Comparison of ENCODE assay signal across 15 cellular contexts in the genomic region with DNA sequence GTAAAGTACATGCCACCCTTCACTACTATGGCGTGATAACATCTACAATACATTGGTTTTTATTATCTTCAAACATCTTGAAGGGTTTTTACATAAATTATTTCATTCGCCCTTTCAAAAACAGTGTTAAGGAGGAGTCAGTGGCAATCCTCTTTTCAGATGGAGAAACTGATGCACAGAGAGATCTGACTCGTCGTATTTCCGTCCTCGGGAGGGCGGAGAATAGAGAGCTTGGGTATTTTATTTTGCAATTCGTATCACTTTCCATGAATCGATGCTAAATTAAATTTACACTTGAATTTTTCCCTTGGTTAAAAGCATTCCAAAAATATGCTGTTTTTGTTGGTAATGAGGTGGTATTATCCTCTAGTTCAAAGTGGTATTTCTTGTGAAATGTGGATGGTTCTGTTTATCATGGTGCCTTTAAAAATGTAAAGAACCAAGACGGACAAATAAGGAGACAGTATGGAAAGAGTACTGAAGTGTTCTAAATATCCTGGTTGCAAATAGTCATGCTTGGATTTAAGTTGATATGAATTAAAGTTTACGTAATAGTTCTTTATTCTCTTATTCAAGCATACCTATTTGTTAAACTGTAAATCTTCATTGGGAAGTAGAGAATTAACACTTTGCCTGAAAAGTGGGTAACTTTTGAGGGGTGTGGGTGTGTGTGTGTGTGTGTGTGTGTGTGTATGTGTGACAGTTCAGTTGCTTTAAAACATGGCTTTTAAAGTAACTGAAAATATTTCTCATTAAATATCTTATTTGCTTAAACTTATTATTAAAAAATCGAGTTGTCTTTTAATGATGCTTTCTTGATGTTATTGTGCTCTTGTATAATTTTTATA. TPM values are rescaled to one million over a fixed set of nuclear protein-coding genes. Genes with fewer than 3 reads are reported as not detected.
A peak's percentile ranks its signal among the peaks of the same experiment; 100 is the strongest.
DNase-seq lines count a peak whose midpoint lies in the region; ATAC-seq and TF ChIP-seq lines count a peak whose summit lies in the region.
"Had no signal": no experiment of that assay in that cellular context is flagged by ENCODE, and none has a peak within 500 bp of the region (broad histone marks: within the 10 kb centered on the region; RNA-seq: fewer than 3 reads in every experiment).

No MANE protein-coding gene starts in this region.

- WGBS in smooth muscle cell (ENCODE audit: low lambda C conversion rate) = 20% methylated on average over 12 of the region's 12 CpGs

- peaks cover 7% of the 10 kb centered on the region for H3K27me3 Mint-ChIP-seq in glutamatergic neuron (ENCODE audit: unreplicated experiment)
- H3K27me3 Mint-ChIP-seq in naive thymus-derived CD4-positive, alpha-beta T cell = peaks cover 0 to 19% (median 0%) of the 10 kb centered on the region in 5 donors
- no peaks in the 10 kb centered on the region for H3K27me3 Mint-ChIP-seq in stimulated activated naive B cell treated with anti-CD40 and anti-IgM and Interleukin-4, amounts not matched to agents 10 μg/mL and 1 μg/mL and 100 μg/mL, for 72 hours

- TF ChIP-seq CTCF in glutamatergic neuron (IDR thresholded peaks at IDR 0.05; ENCODE audit: partially characterized antibody, unreplicated experiment) = no peak
- TF ChIP-seq CTCF in smooth muscle cell (IDR thresholded peaks at IDR 0.05; ENCODE audit: borderline replicate concordance, insufficient read depth, poor library complexity, severe bottlenecking) = no peak

- POLR2A ChIA-PET in naive thymus-derived CD4-positive, alpha-beta T cell (lab: Charles Lee) = no interaction called here

- CTCF ChIA-PET in naive thymus-derived CD4-positive, alpha-beta T cell (lab: Charles Lee) = no interaction called here

- peak overlapping the region; percentile 41 for H3K27ac Mint-ChIP-seq in glutamatergic neuron (ENCODE audit: unreplicated experiment)
- no peak overlapping the region for H3K27ac Mint-ChIP-seq in naive thymus-derived CD4-positive, alpha-beta T cell
- no peak overlapping the region for H3K27ac Mint-ChIP-seq in stimulated activated naive B cell treated with anti-CD40 and anti-IgM and Interleukin-4, amounts not matched to agents 10 μg/mL and 1 μg/mL and 100 μg/mL, for 72 hours
- H3K27ac Mint-ChIP-seq: CD8-positive, alpha-beta T cell had no signal

- no peaks in the 10 kb centered on the region for H3F3A ChIP-seq in smooth muscle cell (ENCODE audit: low read depth)

- peaks cover 10% of the 10 kb centered on the region for H3K9me3 Mint-ChIP-seq in glutamatergic neuron (ENCODE audit: unreplicated experiment)
- no peaks in the 10 kb centered on the region for H3K9me3 Mint-ChIP-seq in naive thymus-derived CD4-positive, alpha-beta T cell
- peaks cover 0 to 1% of the 10 kb centered on the region in 2 donors for H3K9me3 Mint-ChIP-seq in stimulated activated naive B cell treated with anti-CD40 and anti-IgM and Interleukin-4, amounts not matched to agents 10 μg/mL and 1 μg/mL and 100 μg/mL, for 72 hours
- H3K9me3 Mint-ChIP-seq: CD8-positive, alpha-beta T cell had no signal

- H3K9me3 ChIP-seq in smooth muscle cell (replicated peaks; ENCODE audit: low read depth) = no peaks in the 10 kb centered on the region
- H3K9me3 ChIP-seq in naive thymus-derived CD4-positive, alpha-beta T cell (ENCODE audit: control insufficient read depth in 2 of 3, low read length in 3 of 3) = no peaks in the 10 kb centered on the region
- no peaks in the 10 kb centered on the region for H3K9me3 ChIP-seq in effector memory CD4-positive, alpha-beta T cell (ENCODE audit: control insufficient read depth, low read length)
- H3K9me3 ChIP-seq: uterus had no signal

- peak overlapping the region; percentile 60 for H3K4me3 ChIP-seq in smooth muscle cell
- no peak overlapping the region for H3K4me3 ChIP-seq in naive thymus-derived CD4-positive, alpha-beta T cell (ENCODE audit: low read length)
- no peak overlapping the region for H3K4me3 ChIP-seq in effector memory CD4-positive, alpha-beta T cell (ENCODE audit: insufficient read depth, low read depth, low read length, poor library complexity, severe bottlenecking)
- H3K4me3 ChIP-seq: uterus had no signal

- peak overlapping the region; percentile 82 for H2AFZ ChIP-seq in smooth muscle cell (ENCODE audit: low read depth)

- H3K4me1 Mint-ChIP-seq in glutamatergic neuron (ENCODE audit: low read depth, unreplicated experiment) = peaks cover 49% of the 10 kb centered on the region
- peaks cover 8 to 32% (median 29%) of the 10 kb centered on the region in 7 donors for H3K4me1 Mint-ChIP-seq in naive thymus-derived CD4-positive, alpha-beta T cell
- peaks cover 22 to 69% of the 10 kb centered on the region in 2 donors for H3K4me1 Mint-ChIP-seq in stimulated activated naive B cell treated with anti-CD40 and anti-IgM and Interleukin-4, amounts not matched to agents 10 μg/mL and 1 μg/mL and 100 μg/mL, for 72 hours

- intact Hi-C loops in naive thymus-derived CD4-positive, alpha-beta T cell (cut with micrococcal nuclease) = no loop called here

- DNase-seq in activated CD4-positive, alpha-beta T cell treated with anti-CD3 and anti-CD28 coated beads, Interleukin-2, amount 50 U/mL, for 48 hours = peak; percentile 11 to 14
- no peak for DNase-seq in activated CD4-positive, alpha-beta T cell treated with anti-CD3 and anti-CD28 coated beads, Interleukin-2, amount 50 U/mL, for 4 hours
- DNase-seq in RPMI8226 (peak; percentile 64), glutamatergic neuron (no peak), smooth muscle cell (lab: John Stamatoyannopoulos, UW; ENCODE audit: unreplicated experiment) (no peak)
- no peak for DNase-seq in naive thymus-derived CD4-positive, alpha-beta T cell
- DNase-seq in stimulated activated naive B cell treated with anti-CD40 and anti-IgM and Interleukin-4, amounts not matched to agents 10 μg/mL and 1 μg/mL and 100 μg/mL, for 72 hours = no peak
- no peak for DNase-seq in effector memory CD4-positive, alpha-beta T cell
- DNase-seq: activated naive CD4-positive, alpha-beta T cell treated with anti-CD3 and anti-CD28 coated beads, Interleukin-2, amount 50 U/mL, for 16 hours; CD8-positive, alpha-beta T cell; head of caudate nucleus; IMR-90; NCI-H1105 treated with DMSO at 0.1 percent for 48 hours; stimulated activated CD4-positive, alpha-beta T cell treated with anti-CD3 and anti-CD28 coated beads, Interleukin-4, amount 100 ng/mL, for 1 hour; uterus had no signal

- no peaks in the 10 kb centered on the region for H3K36me3 Mint-ChIP-seq in glutamatergic neuron (ENCODE audit: unreplicated experiment)
- H3K36me3 Mint-ChIP-seq in naive thymus-derived CD4-positive, alpha-beta T cell = peaks cover 0 to 6% (median 0%) of the 10 kb centered on the region in 5 donors
- H3K36me3 Mint-ChIP-seq in stimulated activated naive B cell treated with anti-CD40 and anti-IgM and Interleukin-4, amounts not matched to agents 10 μg/mL and 1 μg/mL and 100 μg/mL, for 72 hours = peaks cover 21 to 26% of the 10 kb centered on the region in 2 donors

- peaks cover 54% of the 10 kb centered on the region for H3K4me1 ChIP-seq in smooth muscle cell (ENCODE audit: low read depth)
- peaks cover 0 to 12% of the 10 kb centered on the region in 2 donors for H3K4me1 ChIP-seq in naive thymus-derived CD4-positive, alpha-beta T cell (ENCODE audit: control insufficient read depth in 2 of 2, insufficient read depth in 2 of 2, low read length in 2 of 2)
- H3K4me1 ChIP-seq in effector memory CD4-positive, alpha-beta T cell (ENCODE audit: control insufficient read depth, insufficient read depth, low read length, poor library complexity, severe bottlenecking) = peaks cover 16% of the 10 kb centered on the region
- H3K4me1 ChIP-seq: uterus had no signal

- H4K20me1 ChIP-seq in smooth muscle cell (ENCODE audit: low read depth) = peaks cover 15% of the 10 kb centered on the region

- H3K27ac ChIP-seq in smooth muscle cell (ENCODE audit: low read depth) = no peak overlapping the region
- no peak overlapping the region for H3K27ac ChIP-seq in naive thymus-derived CD4-positive, alpha-beta T cell (ENCODE audit: low read depth, low read length)
- H3K27ac ChIP-seq in effector memory CD4-positive, alpha-beta T cell (ENCODE audit: insufficient read depth, low read length, poor library complexity, severe bottlenecking) = no peak overlapping the region

- H3K27me3 ChIP-seq in smooth muscle cell (ENCODE audit: low read depth) = no peaks in the 10 kb centered on the region
- H3K27me3 ChIP-seq in naive thymus-derived CD4-positive, alpha-beta T cell (ENCODE audit: control insufficient read depth in 2 of 2, insufficient read depth in 2 of 2, low read length in 2 of 2) = no peaks in the 10 kb centered on the region
- H3K27me3 ChIP-seq in effector memory CD4-positive, alpha-beta T cell (replicated peaks; ENCODE audit: control insufficient read depth, insufficient read depth, low read length, poor library complexity, severe bottlenecking) = no peaks in the 10 kb centered on the region
- H3K27me3 ChIP-seq: uterus had no signal

- H3K79me2 ChIP-seq in smooth muscle cell (ENCODE audit: low read depth) = peaks cover 79% of the 10 kb centered on the region

- ATAC-seq in naive thymus-derived CD4-positive, alpha-beta T cell = no peak
- ATAC-seq in stimulated activated naive B cell treated with anti-CD40 and anti-IgM and Interleukin-4, amounts not matched to agents 10 μg/mL and 1 μg/mL and 100 μg/mL, for 72 hours (replicated peaks) = no peak
- ATAC-seq: CD8-positive, alpha-beta T cell had no signal

- peak overlapping the region; percentile 70 for H3K4me3 Mint-ChIP-seq in glutamatergic neuron (ENCODE audit: unreplicated experiment)
- no peak overlapping the region for H3K4me3 Mint-ChIP-seq in naive thymus-derived CD4-positive, alpha-beta T cell
- peak overlapping the region in 1 of 2 donors; percentile 11 for H3K4me3 Mint-ChIP-seq in stimulated activated naive B cell treated with anti-CD40 and anti-IgM and Interleukin-4, amounts not matched to agents 10 μg/mL and 1 μg/mL and 100 μg/mL, for 72 hours
- H3K4me3 Mint-ChIP-seq: CD8-positive, alpha-beta T cell had no signal

- peak overlapping the region; percentile 4 for H3K9ac ChIP-seq in smooth muscle cell (ENCODE audit: low read depth)

- no peaks in the 10 kb centered on the region for H3K36me3 ChIP-seq in smooth muscle cell (ENCODE audit: low read depth)
- no peaks in the 10 kb centered on the region for H3K36me3 ChIP-seq in naive thymus-derived CD4-positive, alpha-beta T cell (ENCODE audit: control insufficient read depth in 2 of 3, insufficient read depth in 3 of 3, low read length in 3 of 3)
- H3K36me3 ChIP-seq in effector memory CD4-positive, alpha-beta T cell (ENCODE audit: control insufficient read depth, insufficient read depth, low read length) = no peaks in the 10 kb centered on the region
- H3K36me3 ChIP-seq: uterus had no signal

- peak overlapping the region; percentile 98 for H3K4me2 ChIP-seq in smooth muscle cell

RNA-seq across cellular contexts. Expression of gene PHLPP1, which starts 5.6 kb away (rescaled TPM):
- total RNA-seq in glutamatergic neuron (ENCODE audit: unreplicated experiment) = 14.0 TPM
- total RNA-seq in smooth muscle cell = 4.3 and 5.3 TPM in 2 replicates
- polyA plus RNA-seq in smooth muscle cell = 1.1 and 3.1 TPM in 2 replicates
- 1 to 10 TPM; 5.5 to 9.7 (median 8.1) TPM for total RNA-seq in naive thymus-derived CD4-positive, alpha-beta T cell
- polyA plus RNA-seq in naive thymus-derived CD4-positive, alpha-beta T cell = under 1 TPM; 0.07 to 0.28 TPM

Comparison
In these comparisons a context has a peak if more than half of its experiments do, and no peak if none do; other contexts are left out.
1. DNase-seq: peak in activated CD4-positive, alpha-beta T cell treated with anti-CD3 and anti-CD28 coated beads, Interleukin-2, amount 50 U/mL, for 48 hours (2 of 2) and RPMI8226 (single experiment); none in activated CD4-positive, alpha-beta T cell treated with anti-CD3 and anti-CD28 coated beads, Interleukin-2, amount 50 U/mL, for 4 hours (0 of 2), glutamatergic neuron (single experiment), smooth muscle cell (single experiment), naive thymus-derived CD4-positive, alpha-beta T cell (0 of 9), stimulated activated naive B cell treated with anti-CD40 and anti-IgM and Interleukin-4, amounts not matched to agents 10 μg/mL and 1 μg/mL and 100 μg/mL, for 72 hours (single experiment) and effector memory CD4-positive, alpha-beta T cell (0 of 3).